ENCODE assay signal across 8 cellular contexts in genomic region chr1:181504294-181505115, GRCh38. TPM values are rescaled to one million over a fixed set of nuclear protein-coding genes. Genes with fewer than 3 reads are reported as not detected.
DNase-seq lines count a peak whose midpoint lies in the region; ATAC-seq and TF ChIP-seq lines count a peak whose summit lies in the region.

No MANE protein-coding gene starts in this region.

- H3K9me3 ChIP-seq in upper lobe of left lung (no peaks in the 10 kb centered on the region), suprapubic skin (no peaks in the 10 kb centered on the region), uterus (no peaks in the 10 kb centered on the region)

- H3K27ac ChIP-seq in dorsolateral prefrontal cortex: peak overlapping the region in 4 of 59 donors; percentile 1 to 34 (median 16)
- H3K27ac ChIP-seq in upper lobe of left lung: peak overlapping the region; percentile 11 to 70 (median 52)
- no peak overlapping the region for H3K27ac ChIP-seq in suprapubic skin
- H3K27ac ChIP-seq in uterus: no peak overlapping the region

- DNase-seq in GM06990 (ENCODE audit: extremely low read depth, insufficient read length) (peak; percentile 84), NCI-H524 treated with DMSO at 0.1 percent for 48 hours (lab: John Stamatoyannopoulos, UW) (peak; percentile 20), dorsolateral prefrontal cortex (peak in 1 of 10 donors; percentile 19), upper lobe of left lung (no peak), suprapubic skin (ENCODE audit: low spot score in 2 of 2) (no peak), uterus (no peak)

- H3K36me3 ChIP-seq in GM06990 (ENCODE audit: control insufficient read depth, insufficient read depth, low read length) (no peaks in the 10 kb centered on the region), upper lobe of left lung (no peaks in the 10 kb centered on the region), suprapubic skin (no peaks in the 10 kb centered on the region), uterus (no peaks in the 10 kb centered on the region)

- intact Hi-C loops in dorsolateral prefrontal cortex (cut with DNase I): no loop called here
- intact Hi-C loops in uterus (cut with DNase I; ENCODE audit: low total_unique reads): no loop called here

- TF ChIP-seq EP300 in upper lobe of left lung (IDR thresholded peaks at IDR 0.05): no peak
- no peak for TF ChIP-seq EP300 in suprapubic skin (IDR thresholded peaks at IDR 0.05)

- TF ChIP-seq POLR2A in upper lobe of left lung (IDR thresholded peaks at IDR 0.05) (no peak), suprapubic skin (IDR thresholded peaks at IDR 0.05) (no peak), uterus (IDR thresholded peaks at IDR 0.05) (no peak)

- H3K4me3 ChIP-seq in GM06990 (replicated peaks; ENCODE audit: low read depth, low read length) (no peak overlapping the region; the same call in none of the 2 replicates), dorsolateral prefrontal cortex (no peak overlapping the region), upper lobe of left lung (no peak overlapping the region), suprapubic skin (no peak overlapping the region), uterus (no peak overlapping the region)

- H3K4me1 ChIP-seq in upper lobe of left lung (no peaks in the 10 kb centered on the region), suprapubic skin (no peaks in the 10 kb centered on the region), uterus (no peaks in the 10 kb centered on the region)

- TF ChIP-seq CTCF in GM06990 (IDR thresholded peaks at IDR 0.05; ENCODE audit: insufficient read depth, low read length, poor library complexity, severe bottlenecking): peak; percentile 71
- peak in 39 of 56 donors; percentile 10 to 56 (median 31) for TF ChIP-seq CTCF in dorsolateral prefrontal cortex (IDR thresholded peaks at IDR 0.05 in 54 of 56, conservative IDR thresholded peaks at IDR 0.05 in 2 of 56; ENCODE audit: low read depth in 1 of 56, partially characterized antibody in 56 of 56)
- peak in 1 of 6 experiments; percentile 7 for TF ChIP-seq CTCF in upper lobe of left lung (IDR thresholded peaks at IDR 0.05)
- no peak for TF ChIP-seq CTCF in suprapubic skin (IDR thresholded peaks at IDR 0.05)
- TF ChIP-seq CTCF in uterus (IDR thresholded peaks at IDR 0.05): no peak

- WGBS in upper lobe of left lung, 2 donors: 41 to 57% methylated on average over 6 to 7 of the region's 7 CpGs
- 75% methylated on average over 6 of the region's 7 CpGs for WGBS in suprapubic skin

- ATAC-seq in GM19395 (IDR thresholded peaks at IDR 0.05; ENCODE audit: unreplicated experiment): peak; percentile 67
- peak; percentile 49 for ATAC-seq in HG03139 (IDR thresholded peaks at IDR 0.05; ENCODE audit: unreplicated experiment)
- peak in 1 of 2 donors; percentile 37 for ATAC-seq in upper lobe of left lung (ENCODE audit: low FRiP score in 2 of 2)

- H3K27me3 ChIP-seq in GM06990 (replicated peaks; ENCODE audit: control insufficient read depth, insufficient read depth, low read length) (no peaks in the 10 kb centered on the region), dorsolateral prefrontal cortex (no peaks in the 10 kb centered on the region), upper lobe of left lung (no peaks in the 10 kb centered on the region), suprapubic skin (peaks cover 3% of the 10 kb centered on the region), uterus (no peaks in the 10 kb centered on the region)

RNA-seq across cellular contexts. Expression of gene CACNA1E, which starts 21.2 kb away (rescaled TPM):
- 100 to 1,000 TPM in 6 of 120 experiments, 10 to 100 TPM in 114; 27.1 to 108 (median 81.3) TPM for total RNA-seq in dorsolateral prefrontal cortex
- total RNA-seq in upper lobe of left lung: 1 to 10 TPM in 2 of 6 donors, under 1 TPM in 4; 0.17 to 1.4 (median 0.51) TPM
- not detected for total RNA-seq in suprapubic skin
- 1 to 10 TPM in 1 of 4 donors, under 1 TPM in 1, not detected in 2; 0.12 to 3.4 TPM for total RNA-seq in uterus

Comparison
In these comparisons a context has a peak if more than half of its experiments do, and no peak if none do; other contexts are left out.
1. DNase-seq: peak in GM06990 (single experiment) and NCI-H524 treated with DMSO at 0.1 percent for 48 hours (single experiment); none in upper lobe of left lung (0 of 2), suprapubic skin (0 of 2) and uterus (0 of 2).
2. CTCF ChIP-seq: peak in GM06990 (single experiment) and dorsolateral prefrontal cortex (39 of 56); none in suprapubic skin (0 of 2) and uterus (0 of 4).
3. H3K27ac ChIP-seq: peak in upper lobe of left lung (4 of 4); none in suprapubic skin (single experiment) and uterus (0 of 2).
4. RNA of gene CACNA1E, which starts 21.2 kb away (total RNA-seq): 27.1 to 108 TPM in dorsolateral prefrontal cortex; 0.17 to 1.4 TPM in upper lobe of left lung, 0.12 to 3.4 TPM in uterus and not detected in suprapubic skin; every median in the first group is over 4 times any median in the second.